ENCODE assay signal across 8 cellular contexts in the genomic region with DNA sequence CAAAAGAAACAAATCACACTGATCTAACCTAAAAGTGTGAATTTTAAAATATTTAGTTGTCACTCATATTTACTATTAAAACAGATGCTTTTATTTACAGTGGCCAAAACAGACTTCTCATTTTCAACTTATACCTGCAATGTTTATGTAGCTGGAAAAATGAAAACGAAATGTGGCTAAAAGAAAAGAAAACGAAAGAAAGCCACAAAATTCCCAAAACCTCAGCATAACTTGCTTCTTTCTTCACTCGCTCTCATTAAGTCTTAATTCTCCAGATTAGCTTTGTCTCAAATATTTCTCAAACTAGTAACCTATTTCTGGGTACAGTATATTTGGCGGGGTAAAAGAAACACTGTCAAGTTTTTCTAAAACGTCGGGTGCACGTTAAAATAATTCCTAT. TPM values are rescaled to one million over a fixed set of nuclear protein-coding genes. Genes with fewer than 3 reads are reported as not detected.
DNase-seq lines count a peak whose midpoint lies in the region; ATAC-seq and TF ChIP-seq lines count a peak whose summit lies in the region.

No MANE protein-coding gene starts in this region.

- H3K4me1 ChIP-seq in BLaER1 treated with 17β-estradiol and CSF1 and Interleukin-3, amounts not matched to agents 10 nM and 100 nM: peaks cover 27 to 50% (median 36%) of the 10 kb centered on the region in 10 experiments

- DNase-seq in NCI-H69 (lab: John Stamatoyannopoulos, UW): peak; percentile 36
- no peak for DNase-seq in effector memory CD8-positive, alpha-beta T cell

- H3K36me3 ChIP-seq in BLaER1 treated with 17β-estradiol and CSF1 and Interleukin-3, amounts not matched to agents 10 nM and 100 nM: peaks cover 7 to 40% (median 24%) of the 10 kb centered on the region in 11 experiments; a peak in 18 of 22 replicates
- H3K36me3 ChIP-seq in neural cell (ENCODE audit: insufficient read depth, low read length): no peaks in the 10 kb centered on the region

- no peaks in the 10 kb centered on the region for H3K27me3 ChIP-seq in BLaER1 treated with 17β-estradiol and CSF1 and Interleukin-3, amounts not matched to agents 10 nM and 100 nM
- H3K27me3 ChIP-seq in neural cell (ENCODE audit: insufficient read depth, low read depth, low read length): no peaks in the 10 kb centered on the region

- no peaks in the 10 kb centered on the region for H3K9me2 ChIP-seq in neural cell (ENCODE audit: insufficient read depth, low read length)

- peak overlapping the region; percentile 81 for H2AFZ ChIP-seq in neural cell (ENCODE audit: low read depth, low read length)

- peaks cover 16% of the 10 kb centered on the region for H3K36me3 Mint-ChIP-seq in effector memory CD8-positive, alpha-beta T cell (ENCODE audit: insufficient read depth)

- no peak for TF ChIP-seq CTCF in neural cell (IDR thresholded peaks at IDR 0.05; ENCODE audit: poor library complexity, severe bottlenecking)

- H3K27ac ChIP-seq in BLaER1 treated with 17β-estradiol and CSF1 and Interleukin-3, amounts not matched to agents 10 nM and 100 nM: peak overlapping the region; percentile 71 to 95 (median 92)
- peak overlapping the region; percentile 95 for H3K27ac ChIP-seq in neural cell (ENCODE audit: low read length)

- H3K9me3 Mint-ChIP-seq in effector memory CD8-positive, alpha-beta T cell: no peaks in the 10 kb centered on the region

- H3K9ac ChIP-seq in BLaER1 treated with 17β-estradiol and CSF1 and Interleukin-3, amounts not matched to agents 10 nM and 100 nM: peak overlapping the region; percentile 82 to 94 (median 91)
- peak overlapping the region; percentile 86 for H3K9ac ChIP-seq in neural cell (ENCODE audit: low read length)

- TF ChIP-seq EP300 in neural cell (conservative IDR thresholded peaks at IDR 0.05; ENCODE audit: poor library complexity, severe bottlenecking): no peak

- H3K79me2 ChIP-seq in neural cell (replicated peaks; ENCODE audit: insufficient read depth, low read length): peaks cover 56% of the 10 kb centered on the region

- no peaks in the 10 kb centered on the region for H3F3A ChIP-seq in neural cell (ENCODE audit: insufficient read depth, low read length, poor library complexity, severe bottlenecking)

- H3K4me3 Mint-ChIP-seq in effector memory CD8-positive, alpha-beta T cell: peak overlapping the region; percentile 99 to 100

- H3K4me3 ChIP-seq in BLaER1 treated with 17β-estradiol and CSF1 and Interleukin-3, amounts not matched to agents 10 nM and 100 nM: peak overlapping the region; percentile 71 to 92 (median 82)
- peak overlapping the region; percentile 75 for H3K4me3 ChIP-seq in neural cell (ENCODE audit: low read length)

- H3K4me2 ChIP-seq in BLaER1 treated with 17β-estradiol and CSF1 and Interleukin-3, amounts not matched to agents 10 nM and 100 nM: peak overlapping the region; percentile 75 to 96 (median 86)
- peak overlapping the region; percentile 64 for H3K4me2 ChIP-seq in neural cell (ENCODE audit: low read length)

- peaks cover 0 to 22% (median 5%) of the 10 kb centered on the region in 11 experiments; a peak in 11 of 22 replicates for H3K9me3 ChIP-seq in BLaER1 treated with 17β-estradiol and CSF1 and Interleukin-3, amounts not matched to agents 10 nM and 100 nM (replicated peaks in 1 of 11)
- H3K9me3 ChIP-seq in neural cell (ENCODE audit: low read length): no peaks in the 10 kb centered on the region

- no peak for ATAC-seq in effector memory CD8-positive, alpha-beta T cell (replicated peaks)
- no peak for ATAC-seq in GM21360 (IDR thresholded peaks at IDR 0.05; ENCODE audit: unreplicated experiment)
- ATAC-seq in HG03565 (IDR thresholded peaks at IDR 0.05; ENCODE audit: unreplicated experiment): no peak
- no peak for ATAC-seq in GM21390 (IDR thresholded peaks at IDR 0.05; ENCODE audit: unreplicated experiment)
- ATAC-seq in HG02759 (IDR thresholded peaks at IDR 0.05; ENCODE audit: unreplicated experiment): no peak

- H4K20me1 ChIP-seq in BLaER1 treated with 17β-estradiol and CSF1 and Interleukin-3, amounts not matched to agents 10 nM and 100 nM: peaks cover 0 to 41% (median 32%) of the 10 kb centered on the region in 11 experiments; a peak in 13 of 22 replicates
- H4K20me1 ChIP-seq in neural cell (ENCODE audit: insufficient read depth): peaks cover 3% of the 10 kb centered on the region

- no peaks in the 10 kb centered on the region for H3K27me3 Mint-ChIP-seq in effector memory CD8-positive, alpha-beta T cell

- peak overlapping the region; percentile 98 to 99 for H3K27ac Mint-ChIP-seq in effector memory CD8-positive, alpha-beta T cell

- peaks cover 40 to 59% of the 10 kb centered on the region in 2 donors for H3K4me1 Mint-ChIP-seq in effector memory CD8-positive, alpha-beta T cell (ENCODE audit: low read depth in 2 of 2)

- no peak for TF ChIP-seq RAD21 in neural cell (conservative IDR thresholded peaks at IDR 0.05)

TF ChIP-seq in neural cell, 6 proteins besides CTCF, POLR2A, EP300 and RAD21:
- TF ChIP-seq, protein P1, sequence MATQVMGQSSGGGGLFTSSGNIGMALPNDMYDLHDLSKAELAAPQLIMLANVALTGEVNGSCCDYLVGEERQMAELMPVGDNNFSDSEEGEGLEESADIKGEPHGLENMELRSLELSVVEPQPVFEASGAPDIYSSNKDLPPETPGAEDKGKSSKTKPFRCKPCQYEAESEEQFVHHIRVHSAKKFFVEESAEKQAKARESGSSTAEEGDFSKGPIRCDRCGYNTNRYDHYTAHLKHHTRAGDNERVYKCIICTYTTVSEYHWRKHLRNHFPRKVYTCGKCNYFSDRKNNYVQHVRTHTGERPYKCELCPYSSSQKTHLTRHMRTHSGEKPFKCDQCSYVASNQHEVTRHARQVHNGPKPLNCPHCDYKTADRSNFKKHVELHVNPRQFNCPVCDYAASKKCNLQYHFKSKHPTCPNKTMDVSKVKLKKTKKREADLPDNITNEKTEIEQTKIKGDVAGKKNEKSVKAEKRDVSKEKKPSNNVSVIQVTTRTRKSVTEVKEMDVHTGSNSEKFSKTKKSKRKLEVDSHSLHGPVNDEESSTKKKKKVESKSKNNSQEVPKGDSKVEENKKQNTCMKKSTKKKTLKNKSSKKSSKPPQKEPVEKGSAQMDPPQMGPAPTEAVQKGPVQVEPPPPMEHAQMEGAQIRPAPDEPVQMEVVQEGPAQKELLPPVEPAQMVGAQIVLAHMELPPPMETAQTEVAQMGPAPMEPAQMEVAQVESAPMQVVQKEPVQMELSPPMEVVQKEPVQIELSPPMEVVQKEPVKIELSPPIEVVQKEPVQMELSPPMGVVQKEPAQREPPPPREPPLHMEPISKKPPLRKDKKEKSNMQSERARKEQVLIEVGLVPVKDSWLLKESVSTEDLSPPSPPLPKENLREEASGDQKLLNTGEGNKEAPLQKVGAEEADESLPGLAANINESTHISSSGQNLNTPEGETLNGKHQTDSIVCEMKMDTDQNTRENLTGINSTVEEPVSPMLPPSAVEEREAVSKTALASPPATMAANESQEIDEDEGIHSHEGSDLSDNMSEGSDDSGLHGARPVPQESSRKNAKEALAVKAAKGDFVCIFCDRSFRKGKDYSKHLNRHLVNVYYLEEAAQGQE (IDR thresholded peaks at IDR 0.05; ENCODE audit: borderline replicate concordance): no peak
- no peak for TF ChIP-seq TAF1 (IDR thresholded peaks at IDR 0.05; ENCODE audit: low read depth)

RNA-seq across cellular contexts. Expression of a gene that starts 0.7 kb away (rescaled TPM):
- 69.5 and 86.8 TPM in 2 replicates for polyA plus RNA-seq in neural cell
- polyA minus RNA-seq in neural cell: 134 and 139 TPM in 2 replicates
